1 cellular context compared by ENCODE assay signal in the genomic region with DNA sequence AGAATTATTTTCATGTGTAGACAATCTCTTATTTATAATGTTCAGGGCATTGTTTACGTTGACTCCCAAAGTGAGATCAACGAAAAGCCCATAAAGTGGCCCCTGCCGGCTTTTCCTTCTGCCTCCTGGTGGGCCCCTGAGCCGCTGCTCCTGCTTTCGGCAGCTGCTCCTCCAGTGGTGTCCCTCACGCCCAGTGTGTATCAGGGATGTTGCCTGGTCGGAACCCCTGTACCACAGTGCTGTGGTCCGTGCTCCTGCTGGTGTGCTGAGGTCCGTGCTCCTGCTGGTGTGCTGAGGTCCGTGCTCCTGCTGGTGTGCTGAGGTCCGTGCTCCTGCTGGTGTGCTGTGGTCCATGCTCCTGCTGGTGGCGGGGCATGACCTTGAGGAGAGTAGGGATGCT.
TF ChIP-seq lines count a peak whose summit lies in the region.

No MANE protein-coding gene starts in this region.

TF ChIP-seq in GM23338, 12 proteins besides CTCF, POLR2A, EP300 and RAD21 (continued from another document):
- TF ChIP-seq REST (IDR thresholded peaks at IDR 0.05; ENCODE audit: unreplicated experiment) = no peak
- TF ChIP-seq ZNF331 (CRISPR knock-in tag; IDR thresholded peaks at IDR 0.05; ENCODE audit: low read depth) = no peak
- TF ChIP-seq STAT1 (IDR thresholded peaks at IDR 0.05; ENCODE audit: unreplicated experiment) = no peak
- TF ChIP-seq JUNB (IDR thresholded peaks at IDR 0.05; ENCODE audit: unreplicated experiment) = no peak
- TF ChIP-seq CREB1 (CRISPR knock-in tag; IDR thresholded peaks at IDR 0.05; ENCODE audit: low read depth) = no peak
